Comparison of ENCODE assay signal across 15 cellular contexts in the genomic region with DNA sequence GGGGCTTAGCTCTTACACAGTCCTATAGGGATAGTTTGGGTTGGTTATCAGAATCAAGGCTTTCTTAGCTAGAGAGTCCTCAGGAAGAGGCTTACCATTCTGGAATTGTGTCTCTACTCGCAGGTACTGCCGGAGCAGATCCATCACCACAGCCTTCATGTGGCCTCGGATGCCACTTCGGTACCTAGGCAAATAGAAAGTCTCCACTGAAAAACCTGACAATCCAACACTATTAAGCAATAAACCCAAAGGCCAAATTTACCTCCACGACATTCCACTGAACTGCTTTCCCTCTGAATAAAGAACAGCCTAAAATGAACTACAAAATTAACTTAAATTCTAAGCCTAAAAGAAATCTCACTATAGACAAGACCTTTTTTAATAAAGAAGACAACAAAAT.
"Had no signal": no experiment of that assay in that cellular context is flagged by ENCODE, and none has a peak within 500 bp of the region (broad histone marks: within the 10 kb centered on the region; RNA-seq: fewer than 3 reads in every experiment).

No MANE protein-coding gene starts in this region.

- H3K4me3 ChIP-seq: ascending aorta, body of pancreas, Peyer's patch, SJSA1 had no signal

- DNase-seq: activated CD4-positive, alpha-beta memory T cell treated with anti-CD3 and anti-CD28 coated beads, Interleukin-2, amount 10 ng/mL, durations not matched to agents 7 days and 5 days; activated CD4-positive, alpha-beta T cell treated with anti-CD3 and anti-CD28 coated beads, Interleukin-2, amount 50 U/mL, for 1 hour; activated CD4-positive, CD25-positive, alpha-beta regulatory T cell; activated effector memory CD4-positive, alpha-beta T cell treated with Interleukin-2 at 50 U/mL for 16 hours; activated naive CD4-positive, alpha-beta T cell; amniotic stem cell; body of pancreas; NCI-H187; Peyer's patch; T1000 had no signal

- H3K9me3 ChIP-seq: ascending aorta, body of pancreas, Peyer's patch, SJSA1 had no signal

- H3K27ac ChIP-seq: ascending aorta, Peyer's patch, RWPE1, SJSA1 had no signal

- H3K9me3 Mint-ChIP-seq: activated CD4-positive, alpha-beta memory T cell treated with anti-CD3 and anti-CD28 coated beads, Interleukin-2, amount 10 ng/mL, durations not matched to agents 7 days and 5 days; activated naive CD4-positive, alpha-beta T cell treated with anti-CD3 and anti-CD28 coated beads, Interleukin-2, amount 50 U/mL, for 24 hours; central memory CD8-positive, alpha-beta T cell had no signal

- H3K27ac Mint-ChIP-seq: activated CD4-positive, alpha-beta memory T cell treated with anti-CD3 and anti-CD28 coated beads, Interleukin-2, amount 10 ng/mL, durations not matched to agents 7 days and 5 days; activated naive CD4-positive, alpha-beta T cell treated with anti-CD3 and anti-CD28 coated beads, Interleukin-2, amount 50 U/mL, for 24 hours had no signal

- H3K27me3 Mint-ChIP-seq: activated CD4-positive, alpha-beta memory T cell treated with anti-CD3 and anti-CD28 coated beads, Interleukin-2, amount 10 ng/mL, durations not matched to agents 7 days and 5 days; activated naive CD4-positive, alpha-beta T cell treated with anti-CD3 and anti-CD28 coated beads, Interleukin-2, amount 50 U/mL, for 24 hours; central memory CD8-positive, alpha-beta T cell had no signal

- H3K4me1 Mint-ChIP-seq: activated CD4-positive, alpha-beta memory T cell treated with anti-CD3 and anti-CD28 coated beads, Interleukin-2, amount 10 ng/mL, durations not matched to agents 7 days and 5 days; activated naive CD4-positive, alpha-beta T cell treated with anti-CD3 and anti-CD28 coated beads, Interleukin-2, amount 50 U/mL, for 24 hours; central memory CD8-positive, alpha-beta T cell had no signal

- H3K4me3 Mint-ChIP-seq: activated CD4-positive, alpha-beta memory T cell treated with anti-CD3 and anti-CD28 coated beads, Interleukin-2, amount 10 ng/mL, durations not matched to agents 7 days and 5 days; activated naive CD4-positive, alpha-beta T cell treated with anti-CD3 and anti-CD28 coated beads, Interleukin-2, amount 50 U/mL, for 24 hours; central memory CD8-positive, alpha-beta T cell had no signal

- H3K4me1 ChIP-seq: ascending aorta, body of pancreas, Peyer's patch, SJSA1 had no signal

- H3K27me3 ChIP-seq: ascending aorta, body of pancreas, Peyer's patch, SJSA1 had no signal
